Comparison of ENCODE assay signal across 23 cellular contexts in the genomic region with DNA sequence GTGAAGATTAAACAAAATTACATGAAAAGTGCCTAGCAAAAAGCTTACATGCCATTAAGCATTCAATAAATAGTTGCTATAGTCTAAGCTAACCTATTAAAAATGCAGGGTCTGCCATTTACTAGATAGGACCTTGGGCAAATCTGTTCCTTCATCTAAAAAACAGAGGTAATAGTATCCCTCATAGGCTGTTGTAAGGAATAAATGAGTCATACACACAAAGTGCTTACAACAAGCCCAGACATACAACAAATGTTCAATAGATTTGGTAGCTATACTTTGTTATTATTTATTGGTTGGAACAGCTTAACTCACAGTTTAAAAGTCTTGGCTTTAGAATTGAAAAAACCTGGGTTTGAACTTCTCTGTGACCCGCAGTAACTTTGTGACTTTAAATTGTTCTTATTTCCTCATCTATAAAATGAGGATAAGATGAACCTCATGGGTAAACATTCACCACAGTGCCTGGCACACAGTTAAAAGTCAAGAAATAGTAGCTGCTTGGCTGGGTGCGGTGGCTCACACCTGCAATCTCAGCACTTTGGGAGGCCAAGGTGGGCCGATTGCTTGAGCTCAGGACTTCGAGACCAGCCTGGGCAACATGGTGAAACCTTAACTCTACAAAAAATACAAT.
"Had no signal": no experiment of that assay in that cellular context is flagged by ENCODE, and none has a peak within 500 bp of the region (broad histone marks: within the 10 kb centered on the region; RNA-seq: fewer than 3 reads in every experiment).

No MANE protein-coding gene starts in this region.

- H3K27ac Mint-ChIP-seq: activated B cell treated with CpG ODN at 0.5 μM for 24 hours; activated CD8-positive, alpha-beta T cell treated with anti-CD3 and anti-CD28 coated beads for 36 hours; activated naive CD4-positive, alpha-beta T cell treated with anti-CD3 and anti-CD28 coated beads for 36 hours; activated T-cell treated with anti-CD3 and anti-CD28 coated beads, Interleukin-2, amount 50 U/mL, for 24 hours; stimulated activated memory B cell treated with anti-CD40 and anti-IgM and Interleukin-4, amounts not matched to agents 10 μg/mL and 1 μg/mL and 100 μg/mL, for 72 hours; T-cell had no signal

- H3K9me3 Mint-ChIP-seq: activated B cell treated with CpG ODN at 0.5 μM for 24 hours; activated CD8-positive, alpha-beta T cell treated with anti-CD3 and anti-CD28 coated beads for 36 hours; activated naive CD4-positive, alpha-beta T cell treated with anti-CD3 and anti-CD28 coated beads for 36 hours; activated T-cell treated with anti-CD3 and anti-CD28 coated beads, Interleukin-2, amount 50 U/mL, for 24 hours; naive thymus-derived CD4-positive, alpha-beta T cell; stimulated activated memory B cell treated with anti-CD40 and anti-IgM and Interleukin-4, amounts not matched to agents 10 μg/mL and 1 μg/mL and 100 μg/mL, for 72 hours; T-cell had no signal

- H3K4me1 Mint-ChIP-seq: activated B cell treated with CpG ODN at 0.5 μM for 24 hours; stimulated activated memory B cell treated with anti-CD40 and anti-IgM and Interleukin-4, amounts not matched to agents 10 μg/mL and 1 μg/mL and 100 μg/mL, for 72 hours had no signal

- H3K4me3 ChIP-seq: body of pancreas, coronary artery, esophagus muscularis mucosa, left ventricle myocardium inferior, sigmoid colon, spleen, thoracic aorta, upper lobe of right lung had no signal

- H3K4me3 Mint-ChIP-seq: activated B cell treated with CpG ODN at 0.5 μM for 24 hours; activated CD8-positive, alpha-beta T cell treated with anti-CD3 and anti-CD28 coated beads for 36 hours; activated naive CD4-positive, alpha-beta T cell treated with anti-CD3 and anti-CD28 coated beads for 36 hours; activated T-cell treated with anti-CD3 and anti-CD28 coated beads, Interleukin-2, amount 50 U/mL, for 24 hours; naive thymus-derived CD4-positive, alpha-beta T cell; stimulated activated memory B cell treated with anti-CD40 and anti-IgM and Interleukin-4, amounts not matched to agents 10 μg/mL and 1 μg/mL and 100 μg/mL, for 72 hours; T-cell had no signal

- H3K9me3 ChIP-seq: body of pancreas, esophagus muscularis mucosa, left ventricle myocardium inferior, neutrophil, sigmoid colon, spleen, thoracic aorta, upper lobe of right lung had no signal

- DNase-seq: activated B cell treated with CpG ODN at 0.5 μM for 24 hours; activated CD4-positive, alpha-beta T cell treated with anti-CD3 and anti-CD28 coated beads for 4 hours; activated CD8-positive, alpha-beta T cell treated with anti-CD3 and anti-CD28 coated beads for 36 hours; activated naive CD4-positive, alpha-beta T cell treated with anti-CD3 and anti-CD28 coated beads for 36 hours; activated T-cell treated with anti-CD3 and anti-CD28 coated beads, Interleukin-2, amount 50 U/mL, for 24 hours; body of pancreas; central memory CD4-positive, alpha-beta T cell; foreskin melanocyte; glutamatergic neuron; hippocampal formation; islet precursor cell; left ventricle myocardium inferior; naive thymus-derived CD4-positive, alpha-beta T cell; sigmoid colon; spleen; stimulated activated CD4-positive, alpha-beta T cell treated with anti-CD3 and anti-CD28 coated beads, Interleukin-4, amount 100 ng/mL, for 4 hours; T-cell; upper lobe of right lung had no signal

- H3K27me3 Mint-ChIP-seq: activated B cell treated with CpG ODN at 0.5 μM for 24 hours; activated CD8-positive, alpha-beta T cell treated with anti-CD3 and anti-CD28 coated beads for 36 hours; activated T-cell treated with anti-CD3 and anti-CD28 coated beads, Interleukin-2, amount 50 U/mL, for 24 hours; naive thymus-derived CD4-positive, alpha-beta T cell; stimulated activated memory B cell treated with anti-CD40 and anti-IgM and Interleukin-4, amounts not matched to agents 10 μg/mL and 1 μg/mL and 100 μg/mL, for 72 hours; T-cell had no signal

- H3K4me1 ChIP-seq: body of pancreas, esophagus muscularis mucosa, left ventricle myocardium inferior, sigmoid colon, spleen, upper lobe of right lung had no signal

- H3K27me3 ChIP-seq: body of pancreas, esophagus muscularis mucosa, neutrophil, sigmoid colon, spleen, upper lobe of right lung had no signal

- H3K27ac ChIP-seq: body of pancreas, coronary artery, esophagus muscularis mucosa, left ventricle myocardium inferior, neutrophil, sigmoid colon, spleen, thoracic aorta, upper lobe of right lung had no signal

- ATAC-seq: activated CD8-positive, alpha-beta T cell treated with anti-CD3 and anti-CD28 coated beads for 36 hours; body of pancreas; naive thymus-derived CD4-positive, alpha-beta T cell; stimulated activated memory B cell treated with anti-CD40 and anti-IgM and Interleukin-4, amounts not matched to agents 10 μg/mL and 1 μg/mL and 100 μg/mL, for 72 hours; T-cell; upper lobe of right lung had no signal
